7 cellular contexts compared by ENCODE assay signal in the genomic region with DNA sequence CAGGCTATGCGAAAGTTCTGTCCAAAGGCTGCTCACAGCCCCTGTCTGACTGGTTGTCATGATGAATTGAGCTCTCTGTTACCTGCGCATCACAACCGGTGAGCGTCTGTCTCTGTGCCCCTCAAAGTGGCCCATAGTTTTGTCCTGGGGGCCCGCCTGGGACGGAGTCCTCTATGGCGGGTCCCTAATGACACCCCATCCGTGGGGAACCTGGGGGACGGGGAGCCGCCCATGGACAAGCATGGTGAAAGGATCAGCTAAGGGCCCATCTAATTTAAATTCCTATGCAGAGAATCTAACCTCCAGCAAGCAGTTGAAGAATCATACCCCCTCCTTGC. TPM values are rescaled to one million over a fixed set of nuclear protein-coding genes. Genes with fewer than 3 reads are reported as not detected.
DNase-seq lines count a peak whose midpoint lies in the region; ATAC-seq, FAIRE-seq and TF ChIP-seq lines count a peak whose summit lies in the region.

No MANE protein-coding gene starts in this region.

- H3K9me3 Mint-ChIP-seq in mesothelial cell of epicardium, result no peaks in the 10 kb centered on the region

- peak overlapping the region; percentile 98 for H3K4me3 Mint-ChIP-seq in mesothelial cell of epicardium

- peaks cover 17% of the 10 kb centered on the region for H3K36me3 Mint-ChIP-seq in mesothelial cell of epicardium

- H3K4me1 Mint-ChIP-seq in mesothelial cell of epicardium, result peaks cover 24% of the 10 kb centered on the region

- H3K27ac ChIP-seq in brain microvascular endothelial cell, result peak overlapping the region; percentile 51

- no peak for FAIRE-seq in GM19239 (lab: Jason Lieb, UNC)

- in situ Hi-C loops in brain microvascular endothelial cell (cut with HindIII; ENCODE audit: low pct_ligation_motif_present, low sequenced_read_pairs), result no loop called here

- no peak for TF ChIP-seq CTCF in brain microvascular endothelial cell (IDR thresholded peaks at IDR 0.05; ENCODE audit: low read depth, low read length, missing control alignments)
- TF ChIP-seq CTCF in mesothelial cell of epicardium (IDR thresholded peaks at IDR 0.05; ENCODE audit: unreplicated experiment), result no peak

- H3K27me3 Mint-ChIP-seq in mesothelial cell of epicardium (ENCODE audit: low read depth), result no peaks in the 10 kb centered on the region

- peaks cover 11% of the 10 kb centered on the region for H3K36me3 ChIP-seq in brain microvascular endothelial cell (replicated peaks)

- no peaks in the 10 kb centered on the region for H3K27me3 ChIP-seq in brain microvascular endothelial cell (replicated peaks)

- H3K4me3 ChIP-seq in brain microvascular endothelial cell (ENCODE audit: low read depth, low read length), result peak overlapping the region; percentile 99

- H3K27ac Mint-ChIP-seq in mesothelial cell of epicardium, result peak overlapping the region; percentile 99

- DNase-seq in GM19239 (ENCODE audit: insufficient read length, low spot score), result peak; percentile 10
- DNase-seq in brain microvascular endothelial cell, result no peak
- no peak for DNase-seq in mesothelial cell of epicardium (ENCODE audit: low spot score in 2 of 2, unreplicated experiment in 2 of 2)
- DNase-seq in NCI-H1092 treated with DMSO at 0.1 percent for 48 hours (lab: John Stamatoyannopoulos, UW), result no peak
- DNase-seq in NCI-H748 (lab: John Stamatoyannopoulos, UW; ENCODE audit: unreplicated experiment), result no peak
- no peak for DNase-seq in inferior parietal cortex (ENCODE audit: extremely low spot score)

- peak; percentile 1 for ATAC-seq in HG03432 (IDR thresholded peaks at IDR 0.05; ENCODE audit: unreplicated experiment)

RNA-seq across cellular contexts. Expression of a gene that starts 0.5 kb away (rescaled TPM):
- 23.2 to 25.2 TPM (median 24.5 TPM) in 3 replicates for total RNA-seq in mesothelial cell of epicardium

RNA-seq across cellular contexts. Expression of a gene that starts 0.7 kb away (rescaled TPM):
- total RNA-seq in mesothelial cell of epicardium, result 21.5 to 27.4 TPM (median 23.4 TPM) in 3 replicates

RNA-seq across cellular contexts. Expression of a gene that starts 27.3 kb away (rescaled TPM):
- total RNA-seq in mesothelial cell of epicardium, result 59.0 to 62.5 TPM (median 59.2 TPM) in 3 replicates

RNA-seq across cellular contexts. Expression of a gene that starts 55.1 kb away (rescaled TPM):
- total RNA-seq in mesothelial cell of epicardium, result 86.3 to 92.4 TPM (median 89.2 TPM) in 3 replicates
